In the genomic region with DNA sequence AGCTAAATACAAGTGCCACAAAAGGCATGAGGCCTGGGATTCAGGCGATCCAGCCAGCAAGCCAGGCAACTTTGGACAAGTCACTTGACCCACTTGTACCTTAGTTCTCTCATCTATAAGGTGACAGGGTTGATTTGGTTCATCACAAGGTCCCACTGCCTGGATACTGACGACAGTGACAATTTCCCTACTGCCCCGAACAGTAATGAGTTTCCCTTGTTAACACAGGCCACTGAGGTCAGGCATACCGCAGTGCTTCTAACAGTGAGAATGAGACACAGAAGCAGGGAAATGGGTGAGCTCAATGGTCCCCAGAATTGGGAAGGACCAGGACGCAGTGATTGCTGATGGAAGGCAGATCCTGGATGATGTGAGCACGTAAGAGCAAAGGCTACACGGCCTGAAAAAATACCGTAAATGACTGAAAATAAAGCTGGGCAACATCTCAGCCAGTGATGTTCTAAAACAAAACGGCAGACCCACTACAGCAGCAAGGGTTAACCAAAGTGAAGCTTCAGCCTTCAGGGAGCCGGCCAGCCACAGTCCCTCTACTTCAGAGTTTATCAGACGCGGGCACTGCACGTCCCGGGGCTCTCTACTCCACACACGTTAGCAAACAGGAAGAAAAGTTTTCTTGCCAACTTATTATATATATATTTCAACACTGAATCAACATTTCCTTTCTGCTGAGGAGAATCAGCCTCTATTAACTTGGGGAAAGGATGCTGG, we compare ENCODE assay signal across 8 cellular contexts. TPM values are rescaled to one million over a fixed set of nuclear protein-coding genes. Genes with fewer than 3 reads are reported as not detected.
DNase-seq lines count a peak whose midpoint lies in the region; ATAC-seq and TF ChIP-seq lines count a peak whose summit lies in the region.

No MANE protein-coding gene starts in this region.

- H3K36me3 ChIP-seq in lung (ENCODE audit: control insufficient read depth in 2 of 2, insufficient read depth in 2 of 2, low read length in 2 of 2), result peaks cover 0 to 16% of the 10 kb centered on the region in 2 donors
- H3K36me3 ChIP-seq in upper lobe of right lung, result peaks cover 23% of the 10 kb centered on the region

- no peaks in the 10 kb centered on the region for H3K9me3 Mint-ChIP-seq in activated T-cell treated with anti-CD3 and anti-CD28 coated beads, Interleukin-2, amount 50 U/mL, for 72 hours
- no peaks in the 10 kb centered on the region for H3K9me3 Mint-ChIP-seq in MCF 10A (ENCODE audit: unreplicated experiment)

- peak overlapping the region; percentile 61 for H3K27ac Mint-ChIP-seq in activated T-cell treated with anti-CD3 and anti-CD28 coated beads, Interleukin-2, amount 50 U/mL, for 72 hours
- H3K27ac Mint-ChIP-seq in MCF 10A (ENCODE audit: low read depth, unreplicated experiment), result peak overlapping the region; percentile 78

- H3K27me3 Mint-ChIP-seq in activated T-cell treated with anti-CD3 and anti-CD28 coated beads, Interleukin-2, amount 50 U/mL, for 72 hours (ENCODE audit: low read depth), result no peaks in the 10 kb centered on the region
- no peaks in the 10 kb centered on the region for H3K27me3 Mint-ChIP-seq in MCF 10A (ENCODE audit: insufficient read depth, unreplicated experiment)

- CTCF ChIA-PET in MCF 10A (lab: Yijun Ruan, JAX), result interaction anchor here (0.6 to 2.7 kb wide), 5 partner anchors 9 to 383 kb away, joined by 3 to 14 read pairs (median 6); no protein-coding TSS in a partner anchor

- H3K9me3 ChIP-seq in lung (ENCODE audit: control insufficient read depth in 2 of 2, insufficient read depth in 1 of 2, low read length in 1 of 2), result no peaks in the 10 kb centered on the region
- no peaks in the 10 kb centered on the region for H3K9me3 ChIP-seq in upper lobe of right lung

- TF ChIP-seq CTCF in MCF 10A (IDR thresholded peaks at IDR 0.05; ENCODE audit: unreplicated experiment) (no peak), lung (IDR thresholded peaks at IDR 0.05; ENCODE audit: control extremely low read depth, extremely low read depth) (no peak), upper lobe of right lung (IDR thresholded peaks at IDR 0.05) (no peak)

- H3K4me1 ChIP-seq in lung (ENCODE audit: control insufficient read depth in 2 of 2, insufficient read depth in 2 of 2, low read length in 2 of 2) (peaks cover 29 to 49% of the 10 kb centered on the region in 2 donors), upper lobe of right lung (peaks cover 81% of the 10 kb centered on the region)

- POLR2A ChIA-PET in MCF 10A (lab: Yijun Ruan, JAX), result interaction anchor here (0.5 to 4.6 kb wide), 32 partner anchors 7 to 1247 kb away, joined by 3 to 78 read pairs (median 6); a partner anchor contains a TSS

- 10 to 15% methylated on average over 15 of the region's 15 CpGs for WGBS in lung, 2 donors

- H3K27ac ChIP-seq in lung (ENCODE audit: low read depth in 1 of 2, low read length in 1 of 2) (peak overlapping the region; percentile 47 to 79), upper lobe of right lung (peak overlapping the region; percentile 97)

- no peaks in the 10 kb centered on the region for H3K27me3 ChIP-seq in lung (ENCODE audit: control insufficient read depth, insufficient read depth)
- no peaks in the 10 kb centered on the region for H3K27me3 ChIP-seq in upper lobe of right lung

- H3K4me3 Mint-ChIP-seq in activated T-cell treated with anti-CD3 and anti-CD28 coated beads, Interleukin-2, amount 50 U/mL, for 72 hours, result peak overlapping the region; percentile 63 to 79
- H3K4me3 Mint-ChIP-seq in MCF 10A (ENCODE audit: unreplicated experiment), result peak overlapping the region; percentile 75

- peaks cover 4 to 11% of the 10 kb centered on the region in 2 donors for H3K36me3 Mint-ChIP-seq in activated T-cell treated with anti-CD3 and anti-CD28 coated beads, Interleukin-2, amount 50 U/mL, for 72 hours (ENCODE audit: insufficient read depth in 2 of 2)
- peaks cover 51% of the 10 kb centered on the region for H3K36me3 Mint-ChIP-seq in MCF 10A (ENCODE audit: insufficient read depth, unreplicated experiment)

- intact Hi-C loops in MCF 10A (cut with micrococcal nuclease), result loop anchor here (1.0 to 5.0 kb wide), 4 partner anchors 17 to 386 kb away; a partner anchor contains a TSS
- intact Hi-C loops in upper lobe of right lung (cut with DNase I), result no loop called here
- intact Hi-C loops in posterior vena cava (cut with DNase I), result no loop called here

- no peak for ATAC-seq in activated T-cell treated with anti-CD3 and anti-CD28 coated beads, Interleukin-2, amount 50 U/mL, for 72 hours (replicated peaks in 1 of 2)
- ATAC-seq in lung (ENCODE audit: insufficient read depth, low FRiP score), result no peak
- peak; percentile 0 for ATAC-seq in upper lobe of right lung
- no peak for ATAC-seq in HG03045 (IDR thresholded peaks at IDR 0.05; ENCODE audit: unreplicated experiment)
- no peak for ATAC-seq in GM21515 (IDR thresholded peaks at IDR 0.05; ENCODE audit: unreplicated experiment)

- H3K4me3 ChIP-seq in lung (peak overlapping the region; percentile 53), upper lobe of right lung (peak overlapping the region; percentile 96)

- H3K4me1 Mint-ChIP-seq in activated T-cell treated with anti-CD3 and anti-CD28 coated beads, Interleukin-2, amount 50 U/mL, for 72 hours (ENCODE audit: low read depth), result peaks cover 82% of the 10 kb centered on the region
- H3K4me1 Mint-ChIP-seq in MCF 10A (ENCODE audit: insufficient read depth, unreplicated experiment), result peaks cover 56% of the 10 kb centered on the region

- TSS peak; percentile 46 for BruUV-seq in MCF 10A (replicated peaks; lab: Mats Ljungman, UMichigan)

- DNase-seq in activated T-cell treated with anti-CD3 and anti-CD28 coated beads, Interleukin-2, amount 50 U/mL, for 72 hours, result no peak
- no peak for DNase-seq in activated T-cell treated with anti-CD3 and anti-CD28 coated beads, Interleukin-2, amount 50 U/mL, for 1 hour
- DNase-seq in MCF 10A (ENCODE audit: unreplicated experiment), result no peak
- DNase-seq in lung (ENCODE audit: low spot score), result no peak
- DNase-seq in upper lobe of right lung, result no peak
- DNase-seq in posterior vena cava (ENCODE audit: low spot score), result no peak

RNA-seq across cellular contexts. Expression of a gene that starts 0.8 kb away (rescaled TPM):
- 100 to 1,000 TPM; 102 to 109 TPM for total RNA-seq in activated T-cell treated with anti-CD3 and anti-CD28 coated beads, Interleukin-2, amount 50 U/mL, for 72 hours
- 135 and 150 TPM in 2 replicates for total RNA-seq in MCF 10A (2022)
- 100 to 1,000 TPM; 117 to 274 TPM for total RNA-seq in lung
- polyA plus RNA-seq in lung, result 100 to 1,000 TPM; 149 to 415 TPM
- total RNA-seq in upper lobe of right lung, result 216 TPM
- 100 to 1,000 TPM; 150 to 160 TPM for total RNA-seq in posterior vena cava

RNA-seq across cellular contexts. Expression of a gene that starts 59.3 kb away (rescaled TPM):
- total RNA-seq in activated T-cell treated with anti-CD3 and anti-CD28 coated beads, Interleukin-2, amount 50 U/mL, for 72 hours, result 10 to 100 TPM; 22.8 to 34.9 TPM
- total RNA-seq in MCF 10A (2022), result 31.2 and 36.9 TPM in 2 replicates
- 10 to 100 TPM; 18.1 to 31.2 TPM for total RNA-seq in lung
- 10 to 100 TPM in 1 of 2 donors, 1 to 10 TPM in 1; 9.6 to 21.9 TPM for polyA plus RNA-seq in lung
- total RNA-seq in upper lobe of right lung, result 22.6 TPM
- 10 to 100 TPM; 21.2 to 22.2 TPM for total RNA-seq in posterior vena cava
